8 cellular contexts compared by ENCODE assay signal in the genomic region with DNA sequence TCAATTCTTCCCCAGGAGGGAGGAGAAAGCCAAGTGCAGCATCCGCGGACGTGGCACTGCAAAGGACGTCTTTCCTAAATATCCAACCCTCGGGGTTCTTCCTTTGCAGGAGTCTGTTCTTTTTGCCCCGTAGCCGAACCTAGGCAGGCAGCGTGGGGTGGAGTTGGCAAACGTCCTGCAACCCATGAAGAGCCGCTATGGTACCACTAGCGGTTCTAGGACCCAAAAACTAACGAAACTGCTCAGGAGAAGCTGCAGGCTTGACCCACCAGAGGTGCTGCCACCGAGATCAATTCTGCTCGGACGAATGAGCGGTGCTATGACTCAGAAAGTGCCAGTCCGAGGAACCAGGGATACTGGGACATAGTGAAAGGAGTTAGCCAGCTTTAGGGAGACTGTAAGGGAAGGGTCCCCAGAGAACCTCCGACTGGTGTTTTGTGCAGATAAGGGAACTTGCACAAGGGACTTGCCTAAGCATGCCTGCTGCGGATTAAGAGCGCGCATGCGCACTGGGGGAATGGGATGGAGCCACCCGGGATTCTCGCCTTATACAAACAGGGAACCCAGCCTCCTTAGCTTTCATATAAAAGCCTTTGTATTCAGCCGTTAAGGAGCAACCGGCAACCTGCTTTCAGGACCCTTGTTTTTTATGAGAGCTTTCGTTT. TPM values are rescaled to one million over a fixed set of nuclear protein-coding genes. Genes with fewer than 3 reads are reported as not detected.
DNase-seq lines count a peak whose midpoint lies in the region; ATAC-seq and TF ChIP-seq lines count a peak whose summit lies in the region.

No MANE protein-coding gene starts in this region.

- ATAC-seq in GM19035 (IDR thresholded peaks at IDR 0.05; ENCODE audit: unreplicated experiment) (peak; percentile 27), HG03565 (IDR thresholded peaks at IDR 0.05; ENCODE audit: unreplicated experiment) (peak; percentile 12)

- CTCF ChIA-PET in A673 (lab: Charles Lee), result interaction anchor here (0.9 to 1.5 kb wide), 6 partner anchors 12 to 99 kb away, joined by 3 to 10 read pairs (median 3); no protein-coding TSS in a partner anchor

- intact Hi-C loops in A673 (cut with micrococcal nuclease; ENCODE audit: unreplicated experiment), result loop anchor here (5.0 kb wide), 1 partner anchor 55 kb away; no protein-coding TSS in a partner anchor

- H3K4me1 ChIP-seq in A673 (ENCODE audit: insufficient read depth, low read length, poor library complexity, severe bottlenecking) (peaks cover 11% of the 10 kb centered on the region), ectodermal cell (ENCODE audit: control insufficient read depth, insufficient read depth, low read length) (no peaks in the 10 kb centered on the region)

- H3K36me3 ChIP-seq in A673 (ENCODE audit: insufficient read depth, low read length, poor library complexity, severe bottlenecking), result no peaks in the 10 kb centered on the region
- no peaks in the 10 kb centered on the region for H3K36me3 ChIP-seq in ectodermal cell (ENCODE audit: control insufficient read depth, insufficient read depth, low read length)

- H3K9me3 ChIP-seq in A673 (ENCODE audit: low read depth, low read length, poor library complexity, severe bottlenecking), result no peaks in the 10 kb centered on the region
- H3K9me3 ChIP-seq in ectodermal cell (ENCODE audit: control insufficient read depth, low read length), result no peaks in the 10 kb centered on the region

- WGBS in ectodermal cell, 2 experiments, result 63 to 64% methylated on average over 27 of the region's 27 CpGs

- TF ChIP-seq CTCF in A673 (conservative IDR thresholded peaks at IDR 0.05; ENCODE audit: low read depth, low read length), result no peak

- TSS peak; percentile 39 for BruUV-seq in A673 (replicated peaks; lab: Mats Ljungman, UMichigan)

- DNase-seq in A673 (ENCODE audit: low spot score), result peak; percentile 95
- peak; percentile 98 for DNase-seq in NCI-H748 treated with DMSO at 0.1 percent for 48 hours (lab: John Stamatoyannopoulos, UW)
- peak; percentile 61 to 64 for DNase-seq in activated CD4-positive, alpha-beta T cell treated with anti-CD3 and anti-CD28 coated beads, Interleukin-2, amount 50 U/mL, for 4 hours
- DNase-seq in lung microvascular endothelial cell (ENCODE audit: low read depth in 2 of 2), result peak; percentile 77 to 91
- DNase-seq in stimulated activated CD4-positive, alpha-beta T cell treated with anti-CD3 and anti-CD28 coated beads, TNF-alpha, amount 100 ng/mL, for 24 hours (ENCODE audit: low read depth in 3 of 3), result peak in 2 of 3 experiments; percentile 57 to 69

- H3K27ac ChIP-seq in A673 (ENCODE audit: low read depth, low read length, poor library complexity, severe bottlenecking), result peak overlapping the region; percentile 85
- peak overlapping the region; percentile 62 for H3K27ac ChIP-seq in ectodermal cell (ENCODE audit: insufficient read depth, low read depth, low read length, poor library complexity, severe bottlenecking)

- POLR2A ChIA-PET in A673 (lab: Charles Lee; ENCODE audit: low non-redundant PET), result interaction anchor here (1.2 kb wide), 1 partner anchor 114 kb away, joined by 4 read pairs; no protein-coding TSS in a partner anchor

- H3K27me3 ChIP-seq in A673 (replicated peaks; ENCODE audit: insufficient read depth, low read depth, low read length, poor library complexity) (no peaks in the 10 kb centered on the region), ectodermal cell (ENCODE audit: control insufficient read depth, insufficient read depth, low read length, poor library complexity, severe bottlenecking) (peaks cover 39% of the 10 kb centered on the region)

- H3K4me3 ChIP-seq in A673 (ENCODE audit: low read depth, low read length, poor library complexity, severe bottlenecking), result peak overlapping the region; percentile 52
- H3K4me3 ChIP-seq in ectodermal cell (ENCODE audit: insufficient read depth, low read depth, low read length), result peak overlapping the region; percentile 46

RNA-seq across cellular contexts. Expression of a gene that starts 32.7 kb away (rescaled TPM):
- 1.4 and 1.9 TPM in 2 replicates for total RNA-seq in A673 (2021)
- not detected for polyA plus RNA-seq in ectodermal cell (2013, experiment 1 of 4)
- 0.30 TPM for polyA plus RNA-seq in ectodermal cell (2013, experiment 2 of 4)
- not detected for polyA plus RNA-seq in ectodermal cell (2013, experiment 3 of 4)
- polyA plus RNA-seq in ectodermal cell (2013, experiment 4 of 4), result 0.49 TPM
- 6.5 and 7.2 TPM in 2 replicates for total RNA-seq in lung microvascular endothelial cell

Comparison
In these comparisons a context has a peak if more than half of its experiments do, and no peak if none do; other contexts are left out.
1. Peak in every context shown above with its lines: DNase-seq, ATAC-seq, H3K4me3 ChIP-seq and H3K27ac ChIP-seq.